ENCODE assay signal across 11 cellular contexts in genomic region chr5:121885630-121886029, GRCh38. TPM values are rescaled to one million over a fixed set of nuclear protein-coding genes. Genes with fewer than 3 reads are reported as not detected.
"Had no signal": no experiment of that assay in that cellular context is flagged by ENCODE, and none has a peak within 500 bp of the region (broad histone marks: within the 10 kb centered on the region; RNA-seq: fewer than 3 reads in every experiment).

No MANE protein-coding gene starts in this region.

- H3K27ac ChIP-seq: GM23248, HL-60 had no signal

- H2AFZ ChIP-seq: GM23248 had no signal

- H3K9me3 ChIP-seq: HAP-1 had no signal

- H3K4me3 ChIP-seq: GM23248, HAP-1 had no signal

- ATAC-seq: HCT116, HepG2 had no signal

- H3K4me1 ChIP-seq: HAP-1 had no signal

- H3K9ac ChIP-seq: GM23248 had no signal

- DNase-seq: GM23248, GOT3, H7, HFFc6 had no signal

- H3K36me3 ChIP-seq: HAP-1 had no signal

RNA-seq across cellular contexts. Expression of gene FTMT, which starts 33.9 kb away (rescaled TPM):
- total RNA-seq: GM23248, H4, H7, HepG2, HFFc6, HT1080 had no signal
- polyA plus RNA-seq: GM23248, HepG2, IgD-negative memory B cell had no signal
